9 cellular contexts compared by ENCODE assay signal in genomic region chr2:230986520-230987136, GRCh38. TPM values are rescaled to one million over a fixed set of nuclear protein-coding genes. Genes with fewer than 3 reads are reported as not detected.
DNase-seq lines count a peak whose midpoint lies in the region; ATAC-seq and TF ChIP-seq lines count a peak whose summit lies in the region.
"Had no signal": no experiment of that assay in that cellular context is flagged by ENCODE, and none has a peak within 500 bp of the region (broad histone marks: within the 10 kb centered on the region; RNA-seq: fewer than 3 reads in every experiment).

No MANE protein-coding gene starts in this region.

- no peaks in the 10 kb centered on the region for H3K36me3 ChIP-seq in breast epithelium

- H3K27me3 ChIP-seq in breast epithelium, result peaks cover 0 to 26% of the 10 kb centered on the region in 2 donors

- no peak for DNase-seq in AG04449 (ENCODE audit: low read depth, low spot score)
- no peak for DNase-seq in breast epithelium (ENCODE audit: low spot score in 2 of 2)
- no peak for DNase-seq in naive B cell
- no peak for DNase-seq in AG08396 (ENCODE audit: low spot score)
- DNase-seq in activated CD4-positive, CD25-positive, alpha-beta regulatory T cell treated with anti-CD3 and anti-CD28 coated beads, Interleukin-2, amount 50 U/mL, for 72 hours, result no peak
- DNase-seq in NCI-H526 treated with DMSO at 0.1 percent for 48 hours (lab: John Stamatoyannopoulos, UW), result no peak
- DNase-seq: KG1 had no signal

- H3K4me3 ChIP-seq in AG04449 (ENCODE audit: low read depth, low read length) (peak overlapping the region; percentile 52), breast epithelium (peak overlapping the region; percentile 26 to 70 (median 44))

- TF ChIP-seq POLR2A in breast epithelium (IDR thresholded peaks at IDR 0.05), result no peak

- peaks cover 0 to 3% (median 0%) of the 10 kb centered on the region in 3 donors for H3K4me1 Mint-ChIP-seq in naive B cell

- no peaks in the 10 kb centered on the region for H3K9me3 ChIP-seq in breast epithelium

- no peak overlapping the region for H3K27ac ChIP-seq in breast epithelium

- no peaks in the 10 kb centered on the region for H3K9me3 Mint-ChIP-seq in naive B cell

- CTCF ChIA-PET in AG04449 (lab: Yijun Ruan, JAX), result interaction anchor here (0.6 to 13.5 kb wide), 33 partner anchors 8 to 165 kb away, joined by 3 to 330 read pairs (median 6); partner anchors contain the start of genes PSMD1 and SPATA3

- POLR2A ChIA-PET in AG04449 (lab: Yijun Ruan, JAX), result no interaction called here

- H3K4me3 Mint-ChIP-seq in naive B cell, result peak overlapping the region in 6 of 8 donors; percentile 53 to 74 (median 67)

- ATAC-seq in HG02588 (IDR thresholded peaks at IDR 0.05; ENCODE audit: unreplicated experiment) (peak; percentile 1), naive B cell (ENCODE audit: low read depth in 2 of 2) (no peak), GM18519 (IDR thresholded peaks at IDR 0.05; ENCODE audit: low FRiP score, unreplicated experiment) (no peak)

- H3K4me1 ChIP-seq in breast epithelium, result no peaks in the 10 kb centered on the region

- intact Hi-C loops in breast epithelium (cut with DNase I; ENCODE audit: low total_unique reads), result no loop called here

- peaks cover 15 to 44% (median 43%) of the 10 kb centered on the region in 3 donors for H3K27me3 Mint-ChIP-seq in naive B cell

- H3K36me3 Mint-ChIP-seq in naive B cell, result no peaks in the 10 kb centered on the region

- H3K27ac Mint-ChIP-seq in naive B cell, result peak overlapping the region in 3 of 6 donors; percentile 15 to 41 (median 36)

- TF ChIP-seq CTCF in AG04449 (IDR thresholded peaks at IDR 0.05; ENCODE audit: insufficient read depth, low read length, missing control alignments), result no peak
- TF ChIP-seq CTCF in breast epithelium (IDR thresholded peaks at IDR 0.05), result no peak

RNA-seq across cellular contexts. Expression of gene SPATA3, which starts 9.3 kb away (rescaled TPM):
- not detected for total RNA-seq in breast epithelium
- not detected for polyA plus RNA-seq in naive B cell (ENCODE audit: low read depth in 6 of 6)

RNA-seq across cellular contexts. Expression of gene C2orf72, which starts 50.7 kb away (rescaled TPM):
- total RNA-seq in breast epithelium, result 1 to 10 TPM in 2 of 3 donors, under 1 TPM in 1; 0.16 to 7.2 (median 1.3) TPM
- polyA plus RNA-seq in naive B cell (ENCODE audit: low read depth in 6 of 6), result not detected
